In genomic region chr4:89752932-89753598, GRCh38 we compare ENCODE assay signal across 7 cellular contexts.
DNase-seq lines count a peak whose midpoint lies in the region; TF ChIP-seq lines count a peak whose summit lies in the region.

No MANE protein-coding gene starts in this region.

- no peaks in the 10 kb centered on the region for H3K9me3 ChIP-seq in HUES48 (ENCODE audit: control insufficient read depth, insufficient read depth, low read length)
- H3K9me3 ChIP-seq in tibial nerve, result no peaks in the 10 kb centered on the region
- H3K9me3 ChIP-seq in colonic mucosa, result no peaks in the 10 kb centered on the region
- no peaks in the 10 kb centered on the region for H3K9me3 ChIP-seq in Karpas-422 (ENCODE audit: low read length)

- H3K4me1 ChIP-seq in HUES48 (ENCODE audit: control insufficient read depth, insufficient read depth, low read length) (peaks cover 15% of the 10 kb centered on the region; the same call in 1 of the 2 replicates), tibial nerve (peaks cover 0 to 14% (median 5%) of the 10 kb centered on the region in 4 donors), colonic mucosa (no peaks in the 10 kb centered on the region), Karpas-422 (ENCODE audit: low read length) (no peaks in the 10 kb centered on the region)

- H3K4me2 ChIP-seq in Karpas-422 (ENCODE audit: low read depth, low read length, poor library complexity, severe bottlenecking), result no peak overlapping the region

- TF ChIP-seq POLR2A in tibial nerve (IDR thresholded peaks at IDR 0.05), result no peak

- H3K79me2 ChIP-seq in Karpas-422 (ENCODE audit: low read length), result no peaks in the 10 kb centered on the region

- TF ChIP-seq EP300 in tibial nerve (IDR thresholded peaks at IDR 0.05), result no peak

- no peak overlapping the region for H3K27ac Mint-ChIP-seq in CD14-positive monocyte

- no peak overlapping the region for H3K4me3 Mint-ChIP-seq in CD14-positive monocyte

- intact Hi-C loops in CD14-positive monocyte (cut with micrococcal nuclease), result no loop called here
- intact Hi-C loops in colonic mucosa (cut with DNase I), result no loop called here

- no peaks in the 10 kb centered on the region for H3K36me3 Mint-ChIP-seq in CD14-positive monocyte

- H2AFZ ChIP-seq in Karpas-422 (ENCODE audit: low read length), result no peak overlapping the region

- H3K9ac ChIP-seq in HUES48 (ENCODE audit: low read depth, low read length), result no peak overlapping the region
- H3K9ac ChIP-seq in colonic mucosa (ENCODE audit: low read depth in 2 of 2, low read length in 2 of 2), result no peak overlapping the region
- H3K9ac ChIP-seq in Karpas-422 (ENCODE audit: low read length), result no peak overlapping the region

- H4K20me1 ChIP-seq in Karpas-422 (ENCODE audit: insufficient read depth, low read depth, low read length), result no peaks in the 10 kb centered on the region

- no peak overlapping the region for H3K4me3 ChIP-seq in HUES48 (ENCODE audit: low read depth, low read length)
- H3K4me3 ChIP-seq in tibial nerve, result no peak overlapping the region
- H3K4me3 ChIP-seq in colonic mucosa, result no peak overlapping the region
- no peak overlapping the region for H3K4me3 ChIP-seq in Karpas-422 (ENCODE audit: low read length)

- peak; percentile 89 for DNase-seq in amniotic epithelial cell (ENCODE audit: low read depth)
- peak; percentile 87 for DNase-seq in islet precursor cell
- no peak for DNase-seq in tibial nerve (ENCODE audit: low spot score in 2 of 2)
- DNase-seq in CD14-positive monocyte (ENCODE audit: low spot score), result no peak
- DNase-seq in colonic mucosa, result no peak
- DNase-seq in Karpas-422, result no peak

- H3K27me3 Mint-ChIP-seq in CD14-positive monocyte (ENCODE audit: low read depth in 3 of 3), result peaks cover 0 to 2% (median 0%) of the 10 kb centered on the region in 3 donors

- no peaks in the 10 kb centered on the region for H3K27me3 ChIP-seq in HUES48 (ENCODE audit: control insufficient read depth, insufficient read depth, low read length)
- H3K27me3 ChIP-seq in tibial nerve, result no peaks in the 10 kb centered on the region
- no peaks in the 10 kb centered on the region for H3K27me3 ChIP-seq in colonic mucosa
- 0 out of 2 replicates have a peak, but pooled peaks cover 2% of the 10 kb centered on the region for H3K27me3 ChIP-seq in Karpas-422 (ENCODE audit: low read length)

- TF ChIP-seq CTCF in tibial nerve (IDR thresholded peaks at IDR 0.05), result no peak
- no peak for TF ChIP-seq CTCF in CD14-positive monocyte (IDR thresholded peaks at IDR 0.05)
- no peak for TF ChIP-seq CTCF in colonic mucosa (IDR thresholded peaks at IDR 0.05)

- H3K36me3 ChIP-seq in HUES48 (ENCODE audit: control insufficient read depth, insufficient read depth, low read length) (no peaks in the 10 kb centered on the region), tibial nerve (no peaks in the 10 kb centered on the region), colonic mucosa (no peaks in the 10 kb centered on the region), Karpas-422 (ENCODE audit: insufficient read depth, low read length) (no peaks in the 10 kb centered on the region)

- H3K9me2 ChIP-seq in Karpas-422 (replicated peaks; ENCODE audit: insufficient read depth, low read length), result no peaks in the 10 kb centered on the region

- H3K4me1 Mint-ChIP-seq in CD14-positive monocyte, result no peaks in the 10 kb centered on the region

- 34 to 41% methylated on average over 7 of the region's 7 CpGs for WGBS in tibial nerve, 2 donors

- H3K27ac ChIP-seq in HUES48 (ENCODE audit: low read depth, low read length), result peak overlapping the region; percentile 2
- peak overlapping the region in 3 of 4 donors; percentile 52 to 72 (median 70) for H3K27ac ChIP-seq in tibial nerve
- no peak overlapping the region for H3K27ac ChIP-seq in colonic mucosa
- no peak overlapping the region for H3K27ac ChIP-seq in Karpas-422 (ENCODE audit: low read length)

- H3K9me3 Mint-ChIP-seq in CD14-positive monocyte, result no peaks in the 10 kb centered on the region

Comparison
In these comparisons a context has a peak if more than half of its experiments do, and no peak if none do; other contexts are left out.
1. H3K27ac ChIP-seq: peak in HUES48 (single experiment) and tibial nerve (3 of 4); none in colonic mucosa (single experiment) and Karpas-422 (single experiment).
2. DNase-seq: peak in amniotic epithelial cell (single experiment) and islet precursor cell (single experiment); none in tibial nerve (0 of 2), CD14-positive monocyte (single experiment), colonic mucosa (single experiment) and Karpas-422 (single experiment).